Comparison of ENCODE assay signal across 1 cellular context in genomic region chr11:3189193-3189843, GRCh38.
TF ChIP-seq lines count a peak whose summit lies in the region.

No MANE protein-coding gene starts in this region.

TF ChIP-seq in GM23338, 12 proteins besides CTCF, POLR2A, EP300 and RAD21:
- no peak for TF ChIP-seq STAT1 (IDR thresholded peaks at IDR 0.05; ENCODE audit: unreplicated experiment)
- no peak for TF ChIP-seq ETS1 (IDR thresholded peaks at IDR 0.05)
- TF ChIP-seq NANOG (IDR thresholded peaks at IDR 0.05; ENCODE audit: borderline replicate concordance), result no peak
- TF ChIP-seq ZNF462 (CRISPR knock-in tag; IDR thresholded peaks at IDR 0.05), result no peak
- TF ChIP-seq ZNF331 (CRISPR knock-in tag; IDR thresholded peaks at IDR 0.05; ENCODE audit: low read depth), result no peak
- no peak for TF ChIP-seq ZNF114 (CRISPR knock-in tag; IDR thresholded peaks at IDR 0.05)
- TF ChIP-seq REST (IDR thresholded peaks at IDR 0.05; ENCODE audit: unreplicated experiment), result no peak
- TF ChIP-seq EZH2phosphoT487 (IDR thresholded peaks at IDR 0.05; ENCODE audit: unreplicated experiment), result no peak
- no peak for TF ChIP-seq CREB1 (CRISPR knock-in tag; IDR thresholded peaks at IDR 0.05; ENCODE audit: low read depth)
- TF ChIP-seq JUNB (IDR thresholded peaks at IDR 0.05; ENCODE audit: unreplicated experiment), result no peak
- no peak for TF ChIP-seq EZH2 (IDR thresholded peaks at IDR 0.05; ENCODE audit: low read depth, unreplicated experiment)
- no peak for TF ChIP-seq POLR2AphosphoS5 (IDR thresholded peaks at IDR 0.05; ENCODE audit: low read depth)
